8 cellular contexts compared by ENCODE assay signal in the genomic region with DNA sequence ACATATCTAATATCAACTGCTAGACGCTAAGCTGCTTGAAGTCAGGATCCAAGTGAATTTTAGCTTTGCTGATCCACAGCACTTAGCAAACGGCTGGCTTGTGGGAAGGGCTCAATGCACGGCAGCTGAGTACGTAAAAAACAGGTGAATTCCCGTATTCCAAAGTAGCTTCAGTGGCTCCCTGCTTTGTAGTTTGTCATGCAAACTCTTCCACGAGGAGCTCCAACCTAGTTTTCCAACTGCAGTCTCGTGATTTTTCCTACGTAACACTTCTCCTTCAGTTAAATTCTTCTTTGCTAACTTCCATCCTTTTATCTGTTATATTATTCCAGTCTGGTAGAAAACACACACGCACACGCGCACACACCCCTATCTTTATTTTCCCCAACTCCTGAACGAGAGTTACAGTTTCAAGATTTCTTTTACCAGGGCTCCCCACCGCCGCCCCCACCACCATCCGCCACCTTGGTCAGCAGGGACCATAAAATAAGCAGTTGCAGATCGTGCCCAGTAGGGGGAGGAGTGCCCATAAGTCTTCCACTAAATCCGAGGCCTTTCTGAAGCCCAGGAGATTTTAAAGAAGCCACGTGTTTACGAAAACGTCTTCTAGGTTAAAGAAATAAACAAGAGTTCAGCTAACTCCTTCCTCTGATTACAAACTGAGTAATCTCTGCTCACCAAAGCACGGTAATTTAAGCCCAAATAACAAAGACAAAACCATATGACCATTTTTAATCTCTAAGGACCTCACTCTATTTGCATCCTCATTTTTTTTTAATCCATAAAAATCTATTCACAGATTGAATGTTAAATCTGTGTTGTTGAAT. TPM values are rescaled to one million over a fixed set of nuclear protein-coding genes. Genes with fewer than 3 reads are reported as not detected.
DNase-seq lines count a peak whose midpoint lies in the region; ATAC-seq and TF ChIP-seq lines count a peak whose summit lies in the region.

No MANE protein-coding gene starts in this region.

- DNase-seq in C1 segment of cervical spinal cord (lab: John Stamatoyannopoulos, UW) (peak in 8 of 14 donors; percentile 2 to 48 (median 10)), NCI-H1436 (lab: John Stamatoyannopoulos, UW) (peak; percentile 59), WERI-Rb-1 (peak; percentile 68), fibroblast of pulmonary artery (ENCODE audit: low read depth) (peak; percentile 89), natural killer cell (peak; percentile 30)
- DNase-seq in activated CD8-positive, alpha-beta memory T cell treated with anti-CD3 and anti-CD28 coated beads, Interleukin-2, amount 50 U/mL, for 48 hours = no peak

- peak overlapping the region; percentile 1 to 83 for H3K27ac Mint-ChIP-seq in natural killer cell

- no peak overlapping the region for H3K4me3 Mint-ChIP-seq in natural killer cell

- intact Hi-C loops in natural killer cell (cut with micrococcal nuclease) = loop anchor here (1.0 kb wide), 1 partner anchor 162 kb away; no protein-coding TSS in a partner anchor

- peak; percentile 66 for ATAC-seq in GM18508 (IDR thresholded peaks at IDR 0.05; ENCODE audit: insufficient read depth, unreplicated experiment)
- peak; percentile 72 for ATAC-seq in HG02938 (IDR thresholded peaks at IDR 0.05; ENCODE audit: unreplicated experiment)
- ATAC-seq in natural killer cell = peak; percentile 72 to 85 (median 74)

- H3K27me3 ChIP-seq in WERI-Rb-1 (ENCODE audit: insufficient read depth, low read depth, severe bottlenecking) = peaks cover 52% of the 10 kb centered on the region

- peaks cover 14 to 39% of the 10 kb centered on the region in 2 donors for H3K27me3 Mint-ChIP-seq in natural killer cell (ENCODE audit: low read depth in 2 of 2)

- H3K4me3 ChIP-seq in WERI-Rb-1 (ENCODE audit: low read depth, low read length) (0 out of 2 replicates have a peak overlapping the region, but pooled peaks have one; percentile 3), fibroblast of pulmonary artery (replicated peaks; ENCODE audit: low read depth, low read length) (no peak overlapping the region)

- H3K4me1 Mint-ChIP-seq in natural killer cell = peaks cover 19 to 21% of the 10 kb centered on the region in 2 donors

- no peak overlapping the region for H3K27ac ChIP-seq in WERI-Rb-1

- no peaks in the 10 kb centered on the region for H3K36me3 ChIP-seq in WERI-Rb-1

- H3K9me3 ChIP-seq in WERI-Rb-1 (ENCODE audit: severe bottlenecking) = peaks cover 3% of the 10 kb centered on the region

- no peaks in the 10 kb centered on the region for H3K9me3 Mint-ChIP-seq in natural killer cell

- no peaks in the 10 kb centered on the region for H3K36me3 Mint-ChIP-seq in natural killer cell

- peak; percentile 82 for TF ChIP-seq CTCF in WERI-Rb-1 (IDR thresholded peaks at IDR 0.05; ENCODE audit: low read depth, low read length)
- peak; percentile 76 for TF ChIP-seq CTCF in fibroblast of pulmonary artery (IDR thresholded peaks at IDR 0.05; ENCODE audit: low read length, missing control alignments)
- TF ChIP-seq CTCF in natural killer cell (IDR thresholded peaks at IDR 0.05) = peak; percentile 73

RNA-seq across cellular contexts. Expression of a gene that starts 34.8 kb away (rescaled TPM):
- total RNA-seq in natural killer cell = 100 to 1,000 TPM in 1 of 3 donors, 10 to 100 TPM in 2; 84.6 to 136 (median 94.3) TPM
